Comparison of ENCODE assay signal across 1 cellular context in genomic region chr6:40796280-40797223, GRCh38.
TF ChIP-seq lines count a peak whose summit lies in the region.

No MANE protein-coding gene starts in this region.

TF ChIP-seq in SK-N-SH treated with all-trans-retinoic acid at 6 μM for 48 hours, 23 proteins besides CTCF, POLR2A, EP300 and RAD21 (continued from another document):
- no peak for TF ChIP-seq TSHZ2 (CRISPR knock-in tag; IDR thresholded peaks at IDR 0.05)
- no peak for TF ChIP-seq RARB (CRISPR knock-in tag; IDR thresholded peaks at IDR 0.05)
- no peak for TF ChIP-seq ESRRG (CRISPR knock-in tag; IDR thresholded peaks at IDR 0.05)
- TF ChIP-seq ARNTL (CRISPR knock-in tag; IDR thresholded peaks at IDR 0.05; ENCODE audit: borderline replicate concordance, low read depth), result no peak
- TF ChIP-seq ZNF565 (CRISPR knock-in tag; conservative IDR thresholded peaks at IDR 0.05; ENCODE audit: low read depth), result no peak
TF ChIP-seq in SK-N-SH treated with all-trans-retinoic acid at 6 μM for 48 hours: peak in this region for 0.
